ENCODE assay signal across 12 cellular contexts in genomic region chr1:24362982-24363614, GRCh38. TPM values are rescaled to one million over a fixed set of nuclear protein-coding genes. Genes with fewer than 3 reads are reported as not detected.
DNase-seq lines count a peak whose midpoint lies in the region; ATAC-seq lines count a peak whose summit lies in the region.
"Had no signal": no experiment of that assay in that cellular context is flagged by ENCODE, and none has a peak within 500 bp of the region (broad histone marks: within the 10 kb centered on the region; RNA-seq: fewer than 3 reads in every experiment).

No MANE protein-coding gene starts in this region.

- no peaks in the 10 kb centered on the region for H3K9me3 Mint-ChIP-seq in stimulated activated naive CD8-positive, alpha-beta T cell treated with anti-CD3 and anti-CD28 coated beads, Interleukin-15, amount 100 ng/mL, for 72 hours
- H3K9me3 Mint-ChIP-seq: activated naive CD4-positive, alpha-beta T cell treated with anti-CD3 and anti-CD28 coated beads, Interleukin-2, amount 50 U/mL, for 24 hours had no signal

- no peak overlapping the region for H3K4ac ChIP-seq in neuronal stem cell (ENCODE audit: low read length)

- peak; percentile 46 for DNase-seq in ACHN
- DNase-seq in HT1080 (ENCODE audit: low read depth) = peak; percentile 90
- peak; percentile 84 for DNase-seq in brain pericyte (ENCODE audit: low read depth, low spot score)
- peak; percentile 96 for DNase-seq in iris pigment epithelial cell (ENCODE audit: low read depth)
- DNase-seq in neuronal stem cell (ENCODE audit: low spot score) = no peak
- DNase-seq in GDM1 (lab: John Stamatoyannopoulos, UW) = no peak
- no peak for DNase-seq in stimulated activated naive CD8-positive, alpha-beta T cell treated with anti-CD3 and anti-CD28 coated beads, Interleukin-15, amount 100 ng/mL, for 72 hours
- no peak for DNase-seq in nucleus accumbens (lab: John Stamatoyannopoulos, UW)
- DNase-seq: NCI-H1105 treated with DMSO at 0.1 percent for 48 hours had no signal

- no peak overlapping the region for H2BK12ac ChIP-seq in neuronal stem cell (ENCODE audit: low read length)

- H2BK15ac ChIP-seq in neuronal stem cell (ENCODE audit: low read length) = no peak overlapping the region

- peaks cover 0 to 15% of the 10 kb centered on the region in 2 donors for H3K4me1 ChIP-seq in neuronal stem cell (ENCODE audit: control insufficient read depth in 2 of 2, insufficient read depth in 1 of 2, low read depth in 1 of 2, low read length in 2 of 2)

- H4K8ac ChIP-seq in neuronal stem cell (ENCODE audit: low read depth, low read length) = no peak overlapping the region

- H3K4me3 ChIP-seq in neuronal stem cell (ENCODE audit: low read length in 2 of 2) = no peak overlapping the region

- H2AK5ac ChIP-seq in neuronal stem cell (ENCODE audit: low read depth, low read length) = no peak overlapping the region

- H3K27me3 ChIP-seq in neuronal stem cell (ENCODE audit: control insufficient read depth in 3 of 3, insufficient read depth in 3 of 3, low read depth in 1 of 3, low read length in 3 of 3) = peaks cover 0 to 7% (median 0%) of the 10 kb centered on the region in 3 experiments

- H3K4me3 Mint-ChIP-seq in stimulated activated naive CD8-positive, alpha-beta T cell treated with anti-CD3 and anti-CD28 coated beads, Interleukin-15, amount 100 ng/mL, for 72 hours = no peak overlapping the region
- H3K4me3 Mint-ChIP-seq: activated naive CD4-positive, alpha-beta T cell treated with anti-CD3 and anti-CD28 coated beads, Interleukin-2, amount 50 U/mL, for 24 hours had no signal

- H3K18ac ChIP-seq in neuronal stem cell (ENCODE audit: low read length) = no peak overlapping the region

- H3K9ac ChIP-seq in neuronal stem cell (ENCODE audit: low read depth, low read length, poor library complexity) = no peak overlapping the region

- no peak overlapping the region for H2BK120ac ChIP-seq in neuronal stem cell (ENCODE audit: low read depth, low read length)

- no peak overlapping the region for H4K91ac ChIP-seq in neuronal stem cell (ENCODE audit: low read depth, low read length, poor library complexity)

- no peak overlapping the region for H3K27ac Mint-ChIP-seq in stimulated activated naive CD8-positive, alpha-beta T cell treated with anti-CD3 and anti-CD28 coated beads, Interleukin-15, amount 100 ng/mL, for 72 hours
- H3K27ac Mint-ChIP-seq: activated naive CD4-positive, alpha-beta T cell treated with anti-CD3 and anti-CD28 coated beads, Interleukin-2, amount 50 U/mL, for 24 hours had no signal

- no peak overlapping the region for H3K14ac ChIP-seq in neuronal stem cell (ENCODE audit: low read length)

- H2AFZ ChIP-seq in neuronal stem cell (ENCODE audit: low read length) = no peak overlapping the region

- H3K4me1 Mint-ChIP-seq in stimulated activated naive CD8-positive, alpha-beta T cell treated with anti-CD3 and anti-CD28 coated beads, Interleukin-15, amount 100 ng/mL, for 72 hours = peaks cover 28% of the 10 kb centered on the region

- in situ Hi-C loops in ACHN (cut with HindIII; ENCODE audit: low pct_ligation_motif_present, low pct_unique_long_range_greater_than_20kb, low sequenced_read_pairs) = no loop called here

- no peak overlapping the region for H3K27ac ChIP-seq in neuronal stem cell (replicated peaks; ENCODE audit: low read length)
- H3K27ac ChIP-seq: C4-2B had no signal

- no peak for ATAC-seq in stimulated activated naive CD8-positive, alpha-beta T cell treated with anti-CD3 and anti-CD28 coated beads, Interleukin-15, amount 100 ng/mL, for 72 hours

- H3K9me3 ChIP-seq in neuronal stem cell (replicated peaks in 1 of 2; ENCODE audit: control insufficient read depth in 2 of 2, insufficient read depth in 1 of 2, low read depth in 1 of 2, low read length in 2 of 2) = no peaks in the 10 kb centered on the region

- WGBS in neuronal stem cell (ENCODE audit: extremely low coverage in 2 of 2, insufficient read length in 2 of 2, insufficient replicate concordance in 1 of 2), 2 donors = no CpG with 5 or more reads among the region's 4 CpGs

- H3K79me1 ChIP-seq in neuronal stem cell (ENCODE audit: low read depth, low read length) = no peaks in the 10 kb centered on the region

- no peak overlapping the region for H3K23ac ChIP-seq in neuronal stem cell (ENCODE audit: low read depth, low read length, poor library complexity)

- peaks cover 0 to 2% of the 10 kb centered on the region in 2 donors for H3K36me3 ChIP-seq in neuronal stem cell (replicated peaks in 1 of 2; ENCODE audit: control insufficient read depth in 2 of 2, insufficient read depth in 2 of 2, low read length in 2 of 2)

- H2BK5ac ChIP-seq in neuronal stem cell (ENCODE audit: low read length) = no peak overlapping the region

- no peak overlapping the region for H3K4me2 ChIP-seq in neuronal stem cell (ENCODE audit: insufficient read depth, low read length, poor library complexity, severe bottlenecking)

- no peaks in the 10 kb centered on the region for H3K27me3 Mint-ChIP-seq in stimulated activated naive CD8-positive, alpha-beta T cell treated with anti-CD3 and anti-CD28 coated beads, Interleukin-15, amount 100 ng/mL, for 72 hours
- H3K27me3 Mint-ChIP-seq: activated naive CD4-positive, alpha-beta T cell treated with anti-CD3 and anti-CD28 coated beads, Interleukin-2, amount 50 U/mL, for 24 hours had no signal

RNA-seq across cellular contexts. Expression of gene GRHL3, which starts 43.9 kb away (rescaled TPM):
- total RNA-seq in HT1080 (2014; rRNA removed; shearing (Covaris generic)) = 0.03 and 0.23 TPM in 2 replicates
- polyA plus RNA-seq in HT1080 (2015; cell fraction: cytosol; rRNA removed) = 0.09 and 0.17 TPM in 2 replicates
- polyA plus RNA-seq in HT1080 (2015; cell fraction: nucleus; rRNA removed) = 0.22 and 0.34 TPM in 2 replicates
- 0.54 TPM for polyA plus RNA-seq in neuronal stem cell (2013, experiment 1 of 2)
- polyA plus RNA-seq in neuronal stem cell (2013, experiment 2 of 2) = 0.50 TPM
- total RNA-seq: mononuclear cell had no signal

RNA-seq across cellular contexts. Expression of gene STPG1, which starts 50.5 kb away (rescaled TPM):
- 8.6 and 9.0 TPM in 2 replicates for total RNA-seq in HT1080 (2014; rRNA removed; shearing (Covaris generic))
- polyA plus RNA-seq in HT1080 (2015; cell fraction: cytosol; rRNA removed) = 13.3 and 15.1 TPM in 2 replicates
- polyA plus RNA-seq in HT1080 (2015; cell fraction: nucleus; rRNA removed) = 9.7 and 12.2 TPM in 2 replicates
- polyA plus RNA-seq in neuronal stem cell (2013, experiment 1 of 2) = 12.5 TPM
- polyA plus RNA-seq in neuronal stem cell (2013, experiment 2 of 2) = 12.2 TPM

RNA-seq across cellular contexts. Expression of gene NIPAL3, which starts 52.5 kb away (rescaled TPM):
- total RNA-seq in HT1080 (2014; rRNA removed; shearing (Covaris generic)) = 27.8 and 28.7 TPM in 2 replicates
- 35.2 and 39.5 TPM in 2 replicates for polyA plus RNA-seq in HT1080 (2015; cell fraction: cytosol; rRNA removed)
- polyA plus RNA-seq in HT1080 (2015; cell fraction: nucleus; rRNA removed) = 21.2 and 24.2 TPM in 2 replicates
- 6.6 TPM for polyA plus RNA-seq in neuronal stem cell (2013, experiment 1 of 2)
- 6.5 TPM for polyA plus RNA-seq in neuronal stem cell (2013, experiment 2 of 2)

Comparison
In these comparisons a context has a peak if more than half of its experiments do, and no peak if none do; other contexts are left out.
1. DNase-seq: peak in ACHN (single experiment), HT1080 (single experiment), brain pericyte (single experiment) and iris pigment epithelial cell (single experiment); none in neuronal stem cell (single experiment), GDM1 (single experiment), stimulated activated naive CD8-positive, alpha-beta T cell treated with anti-CD3 and anti-CD28 coated beads, Interleukin-15, amount 100 ng/mL, for 72 hours (0 of 2) and nucleus accumbens (0 of 56).